7 cellular contexts compared by ENCODE assay signal in the genomic region with DNA sequence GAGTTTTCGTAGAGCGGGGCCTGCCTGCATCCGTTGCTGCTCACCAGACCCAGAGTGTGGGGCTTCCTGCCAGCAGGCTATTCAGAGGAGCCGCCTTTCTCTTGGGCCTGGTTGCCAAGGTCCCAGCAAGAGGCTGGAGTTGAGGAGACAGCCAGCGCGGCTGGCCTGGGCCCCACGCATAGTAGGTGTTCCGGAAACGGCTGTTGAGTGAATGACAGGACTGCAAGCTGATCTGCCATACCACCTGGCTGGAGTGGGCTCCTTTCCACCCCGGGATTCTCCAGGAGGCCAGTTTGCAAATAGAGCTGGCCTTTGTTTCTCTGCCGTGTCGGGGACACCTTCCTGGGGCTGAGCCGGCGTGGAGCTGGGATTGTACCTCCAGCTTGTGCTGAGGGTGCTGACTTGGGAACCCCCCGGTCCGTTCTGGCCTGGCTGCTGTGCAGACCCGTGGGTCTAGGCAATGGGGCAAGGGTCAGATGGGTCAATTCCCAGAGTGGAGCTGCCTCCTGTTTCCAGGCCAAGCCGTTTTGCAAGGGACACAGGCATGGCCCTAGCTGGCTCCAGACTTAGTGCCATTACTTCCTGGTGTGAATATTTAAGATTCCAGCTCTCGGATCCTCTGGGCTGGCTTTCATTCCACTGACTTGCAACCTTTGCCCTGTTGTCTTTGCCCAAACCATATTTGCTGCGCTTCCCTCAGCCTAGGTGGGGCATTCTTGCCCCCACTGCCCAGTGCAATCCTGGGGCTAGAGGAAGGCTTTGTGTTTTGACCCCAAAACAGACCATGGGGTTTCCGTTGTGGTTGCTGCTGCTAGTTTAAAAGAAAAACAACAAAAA.
DNase-seq lines count a peak whose midpoint lies in the region; ATAC-seq and TF ChIP-seq lines count a peak whose summit lies in the region.

No MANE protein-coding gene starts in this region.

- H3K27ac ChIP-seq in Peyer's patch, result peak overlapping the region in 3 of 4 donors; percentile 33 to 79 (median 56)
- no peak overlapping the region for H3K27ac ChIP-seq in substantia nigra (ENCODE audit: low read depth, low read length, poor library complexity, severe bottlenecking)

- no peak for DNase-seq in Peyer's patch
- peak; percentile 33 for DNase-seq in iPS DF 19.7 (ENCODE audit: low read depth, low spot score)
- DNase-seq in substantia nigra (lab: John Stamatoyannopoulos, UW), result peak in 29 of 49 donors; percentile 10 to 78 (median 39)
- no peak for DNase-seq in activated naive CD4-positive, alpha-beta T cell treated with Interleukin-2 at 50 U/mL for 16 hours
- no peak for DNase-seq in stimulated activated naive CD4-positive, alpha-beta T cell treated with Interleukin-2 at 50 U/mL for 16 hours (lab: John Stamatoyannopoulos, UW)

- TF ChIP-seq POLR2A in Peyer's patch (IDR thresholded peaks at IDR 0.05), result no peak

- H3K36me3 ChIP-seq in Peyer's patch, result no peaks in the 10 kb centered on the region

- no peak for TF ChIP-seq CTCF in Peyer's patch (IDR thresholded peaks at IDR 0.05)

- H3K27me3 ChIP-seq in Peyer's patch, result no peaks in the 10 kb centered on the region

- peaks cover 9 to 21% (median 12%) of the 10 kb centered on the region in 4 donors for H3K4me1 ChIP-seq in Peyer's patch

- H3K4me3 ChIP-seq in Peyer's patch, result no peak overlapping the region

- ATAC-seq in GM21529 (IDR thresholded peaks at IDR 0.05; ENCODE audit: unreplicated experiment) (peak; percentile 32), HG03139 (IDR thresholded peaks at IDR 0.05; ENCODE audit: unreplicated experiment) (no peak)

- H3K9me3 ChIP-seq in Peyer's patch, result no peaks in the 10 kb centered on the region

Comparison
In these comparisons a context has a peak if more than half of its experiments do, and no peak if none do; other contexts are left out.
1. DNase-seq: peak in iPS DF 19.7 (single experiment) and substantia nigra (29 of 49); none in Peyer's patch (0 of 3), activated naive CD4-positive, alpha-beta T cell treated with Interleukin-2 at 50 U/mL for 16 hours (single experiment) and stimulated activated naive CD4-positive, alpha-beta T cell treated with Interleukin-2 at 50 U/mL for 16 hours (single experiment).